In genomic region chr20:54132612-54133433, GRCh38 we compare ENCODE assay signal across 8 cellular contexts. TPM values are rescaled to one million over a fixed set of nuclear protein-coding genes. Genes with fewer than 3 reads are reported as not detected.
DNase-seq lines count a peak whose midpoint lies in the region; ATAC-seq, FAIRE-seq and TF ChIP-seq lines count a peak whose summit lies in the region.

No MANE protein-coding gene starts in this region.

- H3K4me3 ChIP-seq in astrocyte (ENCODE audit: insufficient read depth, low read depth, low read length) = no peak overlapping the region
- no peak overlapping the region for H3K4me3 ChIP-seq in left lung

- peak overlapping the region; percentile 78 for H3K9ac ChIP-seq in astrocyte (ENCODE audit: low read length)

- H4K20me1 ChIP-seq in astrocyte (ENCODE audit: insufficient read depth, low read length) = no peaks in the 10 kb centered on the region

- H3K4me3 Mint-ChIP-seq in astrocyte (ENCODE audit: unreplicated experiment) = no peak overlapping the region
- H3K4me3 Mint-ChIP-seq in activated naive CD4-positive, alpha-beta T cell treated with anti-CD3 and anti-CD28 coated beads, Interleukin-2, amount 10 ng/mL, durations not matched to agents 7 days and 5 days = no peak overlapping the region

- peak; percentile 83 for ATAC-seq in left lung
- no peak for ATAC-seq in GM18520 (IDR thresholded peaks at IDR 0.05; ENCODE audit: unreplicated experiment)

- H3K36me3 ChIP-seq in astrocyte (ENCODE audit: insufficient read depth, low read length) = no peaks in the 10 kb centered on the region
- no peaks in the 10 kb centered on the region for H3K36me3 ChIP-seq in left lung

- H3K9me3 Mint-ChIP-seq in astrocyte (ENCODE audit: unreplicated experiment) = no peaks in the 10 kb centered on the region
- H3K9me3 Mint-ChIP-seq in activated naive CD4-positive, alpha-beta T cell treated with anti-CD3 and anti-CD28 coated beads, Interleukin-2, amount 10 ng/mL, durations not matched to agents 7 days and 5 days = peaks cover 7% of the 10 kb centered on the region

- H3K4me1 ChIP-seq in astrocyte (ENCODE audit: insufficient read depth, low read length) (peaks cover 35% of the 10 kb centered on the region), left lung (peaks cover 0 to 23% of the 10 kb centered on the region in 2 donors)

- H3K36me3 Mint-ChIP-seq in astrocyte (ENCODE audit: low read depth, unreplicated experiment) = no peaks in the 10 kb centered on the region
- no peaks in the 10 kb centered on the region for H3K36me3 Mint-ChIP-seq in activated naive CD4-positive, alpha-beta T cell treated with anti-CD3 and anti-CD28 coated beads, Interleukin-2, amount 10 ng/mL, durations not matched to agents 7 days and 5 days

- H3K79me2 ChIP-seq in astrocyte (ENCODE audit: insufficient read depth, low read length) = no peaks in the 10 kb centered on the region

- peaks cover 7% of the 10 kb centered on the region for H3K4me1 Mint-ChIP-seq in astrocyte (ENCODE audit: low read depth, unreplicated experiment)
- H3K4me1 Mint-ChIP-seq in activated naive CD4-positive, alpha-beta T cell treated with anti-CD3 and anti-CD28 coated beads, Interleukin-2, amount 10 ng/mL, durations not matched to agents 7 days and 5 days = no peaks in the 10 kb centered on the region

- H2AFZ ChIP-seq in astrocyte (ENCODE audit: low read depth, low read length) = peak overlapping the region; percentile 59

- H3K9me3 ChIP-seq in astrocyte (ENCODE audit: insufficient read depth, low read depth, low read length) (peaks cover 4% of the 10 kb centered on the region), left lung (no peaks in the 10 kb centered on the region)

- DNase-seq in AG08396 (ENCODE audit: low spot score) = peak; percentile 71
- DNase-seq in HT-29 (ENCODE audit: low spot score) = peak; percentile 78
- peak; percentile 99 for DNase-seq in astrocyte (ENCODE audit: low read depth)
- no peak for DNase-seq in left lung
- no peak for DNase-seq in stimulated activated naive CD4-positive, alpha-beta T cell treated with Interleukin-2 at 50 U/mL for 16 hours (lab: John Stamatoyannopoulos, UW)
- no peak for DNase-seq in ecto neural progenitor cell (ENCODE audit: low spot score)
- DNase-seq in activated naive CD4-positive, alpha-beta T cell treated with anti-CD3 and anti-CD28 coated beads, Interleukin-2, amount 10 ng/mL, durations not matched to agents 7 days and 5 days = no peak

- H3K27ac ChIP-seq in astrocyte (ENCODE audit: low read depth, low read length) = peak overlapping the region; percentile 97
- H3K27ac ChIP-seq in left lung = peak overlapping the region; percentile 73 to 75

- H3K27ac Mint-ChIP-seq in astrocyte (ENCODE audit: unreplicated experiment) = no peak overlapping the region
- no peak overlapping the region for H3K27ac Mint-ChIP-seq in activated naive CD4-positive, alpha-beta T cell treated with anti-CD3 and anti-CD28 coated beads, Interleukin-2, amount 10 ng/mL, durations not matched to agents 7 days and 5 days

- H3K27me3 ChIP-seq in astrocyte (ENCODE audit: insufficient read depth, low read length) (no peaks in the 10 kb centered on the region), left lung (no peaks in the 10 kb centered on the region)

- CTCF ChIA-PET in activated naive CD4-positive, alpha-beta T cell treated with anti-CD3 and anti-CD28 coated beads, Interleukin-2, amount 10 ng/mL, durations not matched to agents 7 days and 5 days (lab: Charles Lee) = no interaction called here

- no peaks in the 10 kb centered on the region for H3K27me3 Mint-ChIP-seq in astrocyte (ENCODE audit: low read depth, unreplicated experiment)
- H3K27me3 Mint-ChIP-seq in activated naive CD4-positive, alpha-beta T cell treated with anti-CD3 and anti-CD28 coated beads, Interleukin-2, amount 10 ng/mL, durations not matched to agents 7 days and 5 days = no peaks in the 10 kb centered on the region

- intact Hi-C loops in left lung (cut with DNase I) = no loop called here

- no peak for TF ChIP-seq CTCF in astrocyte (IDR thresholded peaks at IDR 0.05; ENCODE audit: insufficient read depth, low read depth, low read length)
- TF ChIP-seq CTCF in left lung (IDR thresholded peaks at IDR 0.05) = no peak

- H3K4me2 ChIP-seq in astrocyte (ENCODE audit: low read length) = peak overlapping the region; percentile 63

- FAIRE-seq in astrocyte (lab: Jason Lieb, UNC) = peak; percentile 89

RNA-seq across cellular contexts. Expression of gene CYP24A1, which starts 41.0 kb away (rescaled TPM):
- 1.1 and 1.9 TPM in 2 replicates for total RNA-seq in HT-29 (2014; rRNA removed; shearing (Covaris generic))
- total RNA-seq in astrocyte (0.60 and 0.73 TPM in 2 replicates), left lung (1 to 10 TPM in 1 of 2 donors, under 1 TPM in 1; 0.64 to 3.4 TPM)

Comparison
In these comparisons a context has a peak if more than half of its experiments do, and no peak if none do; other contexts are left out.
1. DNase-seq: peak in AG08396 (single experiment), HT-29 (single experiment) and astrocyte (single experiment); none in left lung (0 of 2), stimulated activated naive CD4-positive, alpha-beta T cell treated with Interleukin-2 at 50 U/mL for 16 hours (single experiment), ecto neural progenitor cell (single experiment) and activated naive CD4-positive, alpha-beta T cell treated with anti-CD3 and anti-CD28 coated beads, Interleukin-2, amount 10 ng/mL, durations not matched to agents 7 days and 5 days (single experiment).